ENCODE assay signal across 12 cellular contexts in the genomic region with DNA sequence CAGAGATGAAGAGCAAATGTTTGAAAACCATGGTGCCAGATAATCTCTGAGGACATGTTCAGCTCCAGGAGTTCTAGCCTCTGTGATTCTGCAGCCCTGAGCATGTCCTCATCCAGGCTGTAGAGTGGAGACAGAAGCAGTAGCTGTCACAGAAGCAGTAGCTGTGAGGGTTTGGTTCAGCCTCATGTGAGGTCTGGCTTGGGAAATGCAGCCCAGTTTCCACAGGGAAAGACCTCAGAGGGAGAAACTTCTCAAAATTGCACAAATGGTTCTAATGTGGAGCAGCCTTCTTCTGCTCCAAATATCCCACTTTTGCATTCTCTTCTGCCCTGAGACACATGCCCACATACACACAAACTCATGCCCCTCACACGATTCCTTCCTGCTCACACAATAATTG. TPM values are rescaled to one million over a fixed set of nuclear protein-coding genes. Genes with fewer than 3 reads are reported as not detected.
DNase-seq lines count a peak whose midpoint lies in the region; ATAC-seq and TF ChIP-seq lines count a peak whose summit lies in the region.
"Had no signal": no experiment of that assay in that cellular context is flagged by ENCODE, and none has a peak within 500 bp of the region (broad histone marks: within the 10 kb centered on the region; RNA-seq: fewer than 3 reads in every experiment).

No MANE protein-coding gene starts in this region.

- H3K27ac ChIP-seq in SJSA1 (peak overlapping the region; percentile 44; the same call in 1 of the 2 replicates), esophagus (ENCODE audit: low read depth in 2 of 2, low read length in 1 of 2) (peak overlapping the region; percentile 93 to 96), uterus (peak overlapping the region; percentile 84 to 91)

- POLR2A ChIA-PET in naive thymus-derived CD8-positive, alpha-beta T cell (lab: Charles Lee) = no interaction called here

- H3K4me1 ChIP-seq in SJSA1 (replicated peaks) (peaks cover 18% of the 10 kb centered on the region), esophagus (ENCODE audit: control insufficient read depth in 2 of 2, insufficient read depth in 2 of 2, low read length in 1 of 2) (peaks cover 6 to 12% of the 10 kb centered on the region in 2 donors), uterus (no peaks in the 10 kb centered on the region)

- intact Hi-C loops in uterus (cut with DNase I; ENCODE audit: low total_unique reads) = loop anchor here (10.0 kb wide), 1 partner anchor 57 kb away; no protein-coding TSS in a partner anchor

- H3K9me3 ChIP-seq in SJSA1 (replicated peaks) (no peaks in the 10 kb centered on the region), esophagus (ENCODE audit: control insufficient read depth in 2 of 2, insufficient read depth in 1 of 2, low read depth in 1 of 2, low read length in 1 of 2) (no peaks in the 10 kb centered on the region), uterus (no peaks in the 10 kb centered on the region)

- H3K27me3 ChIP-seq in SJSA1 (replicated peaks) = no peaks in the 10 kb centered on the region
- no peaks in the 10 kb centered on the region for H3K27me3 ChIP-seq in esophagus (ENCODE audit: control insufficient read depth in 1 of 2, insufficient read depth in 2 of 2, low read length in 2 of 2)
- no peaks in the 10 kb centered on the region for H3K27me3 ChIP-seq in uterus

- no peak overlapping the region for H3K4me3 Mint-ChIP-seq in nephron
- no peak overlapping the region for H3K4me3 Mint-ChIP-seq in naive thymus-derived CD8-positive, alpha-beta T cell
- H3K4me3 Mint-ChIP-seq: activated CD4-positive, alpha-beta T cell treated with anti-CD3 and anti-CD28 coated beads, Interleukin-2, amount 10 ng/mL, durations not matched to agents 7 days and 5 days had no signal

- WGBS in esophagus, 2 donors = 37 to 38% methylated on average over 1 of the region's 1 CpG

- H3K36me3 ChIP-seq in SJSA1 = peaks cover 8% of the 10 kb centered on the region
- H3K36me3 ChIP-seq in esophagus (ENCODE audit: control insufficient read depth in 2 of 2, insufficient read depth in 2 of 2, low read length in 1 of 2) = peaks cover 3 to 19% of the 10 kb centered on the region in 2 donors
- no peaks in the 10 kb centered on the region for H3K36me3 ChIP-seq in uterus

- H3K36me3 Mint-ChIP-seq in nephron (ENCODE audit: low read depth) = peaks cover 38% of the 10 kb centered on the region
- peaks cover 0 to 2% (median 0%) of the 10 kb centered on the region in 3 donors for H3K36me3 Mint-ChIP-seq in naive thymus-derived CD8-positive, alpha-beta T cell

- TF ChIP-seq POLR2A in uterus (IDR thresholded peaks at IDR 0.05) = no peak

- H3K4me1 Mint-ChIP-seq in nephron = no peaks in the 10 kb centered on the region
- H3K4me1 Mint-ChIP-seq in naive thymus-derived CD8-positive, alpha-beta T cell = no peaks in the 10 kb centered on the region

- ATAC-seq in naive thymus-derived CD8-positive, alpha-beta T cell = no peak

- DNase-seq in SJSA1 (ENCODE audit: low read depth in 1 of 2, low spot score in 2 of 2) (no peak), uterus (no peak), NCI-H82 (lab: John Stamatoyannopoulos, UW) (no peak), NCI-H774 (lab: John Stamatoyannopoulos, UW) (no peak)
- DNase-seq in naive thymus-derived CD8-positive, alpha-beta T cell = no peak
- DNase-seq: activated CD4-positive, alpha-beta T cell treated with anti-CD3 and anti-CD28 coated beads, Interleukin-2, amount 10 ng/mL, durations not matched to agents 7 days and 5 days; activated naive CD4-positive, alpha-beta T cell treated with anti-CD3 and anti-CD28 coated beads, Interleukin-2, amount 50 U/mL, for 16 hours; NCI-H510A treated with DMSO at 0.1 percent for 48 hours had no signal

- no peaks in the 10 kb centered on the region for H3K9me3 Mint-ChIP-seq in nephron
- no peaks in the 10 kb centered on the region for H3K9me3 Mint-ChIP-seq in naive thymus-derived CD8-positive, alpha-beta T cell
- H3K9me3 Mint-ChIP-seq: activated CD4-positive, alpha-beta T cell treated with anti-CD3 and anti-CD28 coated beads, Interleukin-2, amount 10 ng/mL, durations not matched to agents 7 days and 5 days had no signal

- H3K4me3 ChIP-seq in SJSA1 (no peak overlapping the region), esophagus (ENCODE audit: low read depth in 1 of 2, low read length in 2 of 2) (no peak overlapping the region), uterus (no peak overlapping the region)
- H3K4me3 ChIP-seq: GM12878 had no signal

- H3K27me3 Mint-ChIP-seq in nephron (ENCODE audit: low read depth) = no peaks in the 10 kb centered on the region
- H3K27me3 Mint-ChIP-seq in naive thymus-derived CD8-positive, alpha-beta T cell = peaks cover 3 to 22% (median 7%) of the 10 kb centered on the region in 5 donors
- H3K27me3 Mint-ChIP-seq: activated CD4-positive, alpha-beta T cell treated with anti-CD3 and anti-CD28 coated beads, Interleukin-2, amount 10 ng/mL, durations not matched to agents 7 days and 5 days had no signal

- peak overlapping the region in 2 of 3 experiments; percentile 8 to 75 for H3K27ac Mint-ChIP-seq in nephron
- peak overlapping the region in 1 of 10 donors; percentile 22 for H3K27ac Mint-ChIP-seq in naive thymus-derived CD8-positive, alpha-beta T cell
- H3K27ac Mint-ChIP-seq: activated CD4-positive, alpha-beta T cell treated with anti-CD3 and anti-CD28 coated beads, Interleukin-2, amount 10 ng/mL, durations not matched to agents 7 days and 5 days had no signal

- TF ChIP-seq CTCF in nephron (IDR thresholded peaks at IDR 0.05; ENCODE audit: unreplicated experiment in 3 of 3) = no peak
- TF ChIP-seq CTCF in uterus (IDR thresholded peaks at IDR 0.05) = no peak

RNA-seq across cellular contexts. Expression of a gene that starts 48.4 kb away (rescaled TPM):
- total RNA-seq in SJSA1 (2014; rRNA removed; shearing (Covaris generic)) = not detected in 2 replicates
- not detected for polyA plus RNA-seq in esophagus
- not detected for total RNA-seq in uterus
- not detected for total RNA-seq in naive thymus-derived CD8-positive, alpha-beta T cell
- under 1 TPM in 1 of 3 donors, not detected in 2; 0.15 TPM for polyA plus RNA-seq in naive thymus-derived CD8-positive, alpha-beta T cell
- total RNA-seq: activated CD4-positive, alpha-beta T cell treated with anti-CD3 and anti-CD28 coated beads, Interleukin-2, amount 10 ng/mL, durations not matched to agents 7 days and 5 days; GM12878; urinary bladder had no signal
- polyA plus RNA-seq: GM12878, urinary bladder had no signal

Comparison
In these comparisons a context has a peak if more than half of its experiments do, and no peak if none do; other contexts are left out.
1. H3K27ac ChIP-seq: peak in every context shown above with its lines; median percentile 94 in esophagus; 88 in uterus; 44 in SJSA1.